ENCODE assay signal across 8 cellular contexts in genomic region chr18:77206676-77207370, GRCh38. TPM values are rescaled to one million over a fixed set of nuclear protein-coding genes. Genes with fewer than 3 reads are reported as not detected.
DNase-seq lines count a peak whose midpoint lies in the region; ATAC-seq, FAIRE-seq and TF ChIP-seq lines count a peak whose summit lies in the region.
"Had no signal": no experiment of that assay in that cellular context is flagged by ENCODE, and none has a peak within 500 bp of the region (broad histone marks: within the 10 kb centered on the region; RNA-seq: fewer than 3 reads in every experiment).

No MANE protein-coding gene starts in this region.

- H3K9me3 ChIP-seq in lung (ENCODE audit: control insufficient read depth in 2 of 2, insufficient read depth in 1 of 2, low read length in 1 of 2) (no peaks in the 10 kb centered on the region), upper lobe of right lung (no peaks in the 10 kb centered on the region)

- FAIRE-seq in HTR-8/SVneo (lab: Jason Lieb, UNC): no peak

- WGBS in lung, 2 donors: 78 to 86% methylated on average over 10 of the region's 10 CpGs

- ATAC-seq in lung (ENCODE audit: insufficient read depth, low FRiP score) (peak; percentile 22), upper lobe of right lung (peak; percentile 17), GM18868 (IDR thresholded peaks at IDR 0.05; ENCODE audit: unreplicated experiment) (no peak)

- H3K4me3 ChIP-seq in choroid plexus epithelial cell (ENCODE audit: low read depth, low read length): no peak overlapping the region
- no peak overlapping the region for H3K4me3 ChIP-seq in lung
- no peak overlapping the region for H3K4me3 ChIP-seq in upper lobe of right lung

- peak; percentile 33 for DNase-seq in HTR-8/SVneo (ENCODE audit: insufficient read length, low spot score)
- DNase-seq in choroid plexus epithelial cell (ENCODE audit: low read depth): peak; percentile 94
- DNase-seq in lung (ENCODE audit: low spot score): no peak
- DNase-seq in upper lobe of right lung: no peak
- DNase-seq in NCI-H510A (lab: John Stamatoyannopoulos, UW): no peak
- no peak for DNase-seq in RPMI8226
- DNase-seq: activated CD4-positive, CD25-positive, alpha-beta regulatory T cell treated with anti-CD3 and anti-CD28 coated beads, Interleukin-2, amount 50 U/mL, for 72 hours had no signal

- H3K36me3 ChIP-seq in lung (ENCODE audit: control insufficient read depth in 2 of 2, insufficient read depth in 2 of 2, low read length in 2 of 2) (no peaks in the 10 kb centered on the region), upper lobe of right lung (no peaks in the 10 kb centered on the region)

- intact Hi-C loops in upper lobe of right lung (cut with DNase I): no loop called here

- TF ChIP-seq CTCF in choroid plexus epithelial cell (conservative IDR thresholded peaks at IDR 0.05; ENCODE audit: low read depth, low read length): no peak
- TF ChIP-seq CTCF in lung (IDR thresholded peaks at IDR 0.05; ENCODE audit: control extremely low read depth, extremely low read depth): no peak
- no peak for TF ChIP-seq CTCF in upper lobe of right lung (IDR thresholded peaks at IDR 0.05)

- peaks cover 5 to 7% of the 10 kb centered on the region in 2 donors for H3K4me1 ChIP-seq in lung (ENCODE audit: control insufficient read depth in 2 of 2, insufficient read depth in 2 of 2, low read length in 2 of 2)
- H3K4me1 ChIP-seq in upper lobe of right lung: peaks cover 33% of the 10 kb centered on the region

- no peak overlapping the region for H3K27ac ChIP-seq in lung (ENCODE audit: low read depth in 1 of 2, low read length in 1 of 2)
- peak overlapping the region; percentile 71 for H3K27ac ChIP-seq in upper lobe of right lung

- H3K27me3 ChIP-seq in lung (ENCODE audit: control insufficient read depth, insufficient read depth) (no peaks in the 10 kb centered on the region), upper lobe of right lung (no peaks in the 10 kb centered on the region)

RNA-seq across cellular contexts. Expression of gene GALR1, which starts 42.8 kb away (rescaled TPM):
- total RNA-seq in lung: under 1 TPM in 1 of 2 donors, not detected in 1; 0.03 TPM
- polyA plus RNA-seq in lung: under 1 TPM in 1 of 2 donors, not detected in 1; under 0.01 TPM
- 0.06 TPM for total RNA-seq in upper lobe of right lung

Comparison
In these comparisons a context has a peak if more than half of its experiments do, and no peak if none do; other contexts are left out.
1. DNase-seq: peak in HTR-8/SVneo (single experiment) and choroid plexus epithelial cell (single experiment); none in lung (single experiment), upper lobe of right lung (single experiment), NCI-H510A (single experiment) and RPMI8226 (single experiment).